ENCODE assay signal across 16 cellular contexts in the genomic region with DNA sequence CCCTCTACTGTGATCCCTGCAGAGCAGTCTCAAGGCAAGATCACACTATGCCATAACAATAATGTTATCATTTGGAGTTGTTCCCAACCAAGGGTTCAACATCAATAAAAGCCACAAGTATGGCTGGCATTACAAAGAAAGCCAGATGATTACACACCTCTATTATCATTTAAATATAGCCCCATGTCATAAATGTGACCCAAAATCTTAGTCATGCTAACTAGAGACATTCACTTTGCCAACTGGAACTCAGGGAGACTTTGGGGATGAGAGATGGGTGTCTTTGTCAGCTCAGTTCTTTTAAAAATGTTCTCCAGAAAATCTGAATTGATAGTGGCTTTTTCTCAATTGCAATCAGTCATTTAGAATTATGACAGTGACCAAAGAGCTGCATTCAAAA. TPM values are rescaled to one million over a fixed set of nuclear protein-coding genes. Genes with fewer than 3 reads are reported as not detected.
DNase-seq lines count a peak whose midpoint lies in the region; ATAC-seq and TF ChIP-seq lines count a peak whose summit lies in the region.
"Had no signal": no experiment of that assay in that cellular context is flagged by ENCODE, and none has a peak within 500 bp of the region (broad histone marks: within the 10 kb centered on the region; RNA-seq: fewer than 3 reads in every experiment).

No MANE protein-coding gene starts in this region.

- H3K36me3 ChIP-seq in HUES48 (ENCODE audit: control insufficient read depth, insufficient read depth, low read length) (no peaks in the 10 kb centered on the region), psoas muscle (ENCODE audit: insufficient read depth in 1 of 2, low read depth in 1 of 2) (no peaks in the 10 kb centered on the region)
- H3K36me3 ChIP-seq: MG63 had no signal

- H3K4me1 ChIP-seq in HUES48 (ENCODE audit: control insufficient read depth, insufficient read depth, low read length) (peaks cover 26% of the 10 kb centered on the region), psoas muscle (peaks cover 51% of the 10 kb centered on the region)

- H3K27ac ChIP-seq in HUES48 (ENCODE audit: low read depth, low read length): peak overlapping the region; percentile 59
- peak overlapping the region; percentile 60 for H3K27ac ChIP-seq in psoas muscle
- H3K27ac ChIP-seq: KMS-11, SK-N-MC had no signal

- H3K27me3 Mint-ChIP-seq in central memory CD8-positive, alpha-beta T cell: no peaks in the 10 kb centered on the region
- H3K27me3 Mint-ChIP-seq: CD8-positive, alpha-beta memory T cell had no signal

- H3K9me3 ChIP-seq in HUES48 (ENCODE audit: control insufficient read depth, insufficient read depth, low read length) (no peaks in the 10 kb centered on the region), psoas muscle (no peaks in the 10 kb centered on the region)
- H3K9me3 ChIP-seq: MG63 had no signal

- H3K4me3 ChIP-seq in HUES48 (ENCODE audit: low read depth, low read length) (peak overlapping the region; percentile 7; the same call in 1 of the 2 replicates), psoas muscle (no peak overlapping the region)
- H3K4me3 ChIP-seq: MG63, SK-N-MC had no signal

- H3K4me1 Mint-ChIP-seq in central memory CD8-positive, alpha-beta T cell: peaks cover 26% of the 10 kb centered on the region

- no peak for TF ChIP-seq CTCF in psoas muscle (IDR thresholded peaks at IDR 0.05)

- DNase-seq in NCI-H1092 treated with DMSO at 0.1 percent for 48 hours (lab: John Stamatoyannopoulos, UW): peak; percentile 19
- DNase-seq in NCI-H1092 (lab: John Stamatoyannopoulos, UW): no peak
- DNase-seq in central memory CD8-positive, alpha-beta T cell (ENCODE audit: low spot score in 2 of 2): no peak
- no peak for DNase-seq in psoas muscle
- DNase-seq in activated CD8-positive, alpha-beta memory T cell treated with anti-CD3 and anti-CD28 coated beads, Interleukin-2, amount 50 U/mL, for 48 hours: no peak
- no peak for DNase-seq in superior temporal gyrus (ENCODE audit: extremely low spot score)
- DNase-seq in middle frontal gyrus (ENCODE audit: extremely low spot score, low spot score): no peak
- DNase-seq: 8988T; CD8-positive, alpha-beta memory T cell; MG63; NCI-H187 treated with DMSO at 0.1 percent for 48 hours had no signal

- H3K9ac ChIP-seq in HUES48 (ENCODE audit: low read depth, low read length): no peak overlapping the region
- H3K9ac ChIP-seq: KMS-11 had no signal

- H3K36me3 Mint-ChIP-seq in central memory CD8-positive, alpha-beta T cell (ENCODE audit: insufficient read depth): peaks cover 2% of the 10 kb centered on the region

- intact Hi-C loops in psoas muscle (cut with DNase I): loop anchor here (1.0 to 5.0 kb wide), 3 partner anchors 41 to 159 kb away; no protein-coding TSS in a partner anchor

- no peak overlapping the region for H3K4me3 Mint-ChIP-seq in central memory CD8-positive, alpha-beta T cell
- H3K4me3 Mint-ChIP-seq: CD8-positive, alpha-beta memory T cell had no signal

- no peaks in the 10 kb centered on the region for H3K9me3 Mint-ChIP-seq in central memory CD8-positive, alpha-beta T cell
- H3K9me3 Mint-ChIP-seq: CD8-positive, alpha-beta memory T cell had no signal

- peak overlapping the region; percentile 38 for H3K27ac Mint-ChIP-seq in central memory CD8-positive, alpha-beta T cell (ENCODE audit: low read depth)

- H3K27me3 ChIP-seq in HUES48 (ENCODE audit: control insufficient read depth, insufficient read depth, low read length) (no peaks in the 10 kb centered on the region), psoas muscle (ENCODE audit: insufficient read depth in 3 of 3, low read length in 2 of 3) (no peaks in the 10 kb centered on the region)
- H3K27me3 ChIP-seq: MG63 had no signal

- no peak for ATAC-seq in central memory CD8-positive, alpha-beta T cell (replicated peaks; ENCODE audit: extremely low read depth, poor library complexity, severe bottlenecking)
- ATAC-seq in psoas muscle: peak in 3 of 4 donors; percentile 31 to 59 (median 54)
- ATAC-seq: Panc1, Right ventricle myocardium inferior had no signal

RNA-seq across cellular contexts. Expression of a gene that starts 46.5 kb away (rescaled TPM):
- total RNA-seq in psoas muscle: 10 to 100 TPM; 51.1 to 75.5 (median 71.4) TPM
- 10 to 100 TPM; 12.2 to 49.3 (median 24.1) TPM for polyA plus RNA-seq in psoas muscle
